In the genomic region with DNA sequence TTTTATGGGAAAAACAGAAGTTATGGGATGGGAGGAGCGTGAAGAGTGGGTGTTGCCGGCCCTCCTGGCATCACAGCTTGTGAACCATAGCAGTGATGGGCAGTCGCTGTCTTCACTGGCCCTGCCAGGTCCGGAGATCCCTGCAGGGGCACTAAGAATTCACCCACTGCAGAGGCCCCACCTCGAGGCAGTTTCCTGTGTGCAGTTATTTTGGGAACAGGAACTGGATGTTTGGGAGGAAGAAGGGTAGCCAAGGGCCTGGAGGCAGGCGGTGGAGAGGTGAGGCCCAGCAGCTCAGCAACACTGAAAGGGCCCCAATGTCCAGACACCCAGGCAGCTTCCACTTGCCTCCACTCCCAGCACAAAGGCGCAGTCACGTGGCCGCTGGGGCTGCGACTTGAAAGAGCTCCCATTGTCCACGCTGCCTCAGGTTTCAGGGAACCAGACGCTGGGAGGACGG, we compare ENCODE assay signal across 9 cellular contexts.
DNase-seq lines count a peak whose midpoint lies in the region; ATAC-seq and TF ChIP-seq lines count a peak whose summit lies in the region.
"Had no signal": no experiment of that assay in that cellular context is flagged by ENCODE, and none has a peak within 500 bp of the region (broad histone marks: within the 10 kb centered on the region; RNA-seq: fewer than 3 reads in every experiment).

No MANE protein-coding gene starts in this region.

- H3K9me3 Mint-ChIP-seq in stimulated activated naive B cell treated with anti-CD40 and anti-IgM and Interleukin-4, amounts not matched to agents 10 μg/mL and 1 μg/mL and 100 μg/mL, for 72 hours: no peaks in the 10 kb centered on the region

- H3K4me1 ChIP-seq in ectodermal cell (ENCODE audit: control insufficient read depth, insufficient read depth, low read length): peaks cover 29% of the 10 kb centered on the region
- peaks cover 9% of the 10 kb centered on the region for H3K4me1 ChIP-seq in testis

- in situ Hi-C loops in KBM-7 (cut with MboI; ENCODE audit: low pct_unique_long_range_greater_than_20kb, low sequenced_read_pairs): no loop called here

- H3K27ac ChIP-seq in ectodermal cell (ENCODE audit: insufficient read depth, low read depth, low read length, poor library complexity, severe bottlenecking) (peak overlapping the region; percentile 78), testis (peak overlapping the region; percentile 1 to 36)

- no peak for TF ChIP-seq CTCF in testis (IDR thresholded peaks at IDR 0.05)

- DNase-seq in NCI-H2107 treated with DMSO at 0.1 percent for 48 hours (lab: John Stamatoyannopoulos, UW; ENCODE audit: unreplicated experiment) (peak; percentile 37), medulla oblongata (ENCODE audit: extremely low spot score) (peak; percentile 94), testis (peak; percentile 81), KBM-7 (no peak), NCI-H2171 treated with DMSO at 0.1 percent for 48 hours (lab: John Stamatoyannopoulos, UW) (no peak)
- no peak for DNase-seq in stimulated activated naive B cell treated with anti-CD40 and anti-IgM and Interleukin-4, amounts not matched to agents 10 μg/mL and 1 μg/mL and 100 μg/mL, for 72 hours
- DNase-seq: stimulated activated CD4-positive, alpha-beta T cell treated with anti-CD3 and anti-CD28 coated beads, Interleukin-12 subunit alpha, Interleukin-12 subunit beta, amount 100 ng/mL, for 4 hours had no signal

- no peak overlapping the region for H3K4me3 Mint-ChIP-seq in stimulated activated naive B cell treated with anti-CD40 and anti-IgM and Interleukin-4, amounts not matched to agents 10 μg/mL and 1 μg/mL and 100 μg/mL, for 72 hours

- H3K4me1 Mint-ChIP-seq in stimulated activated naive B cell treated with anti-CD40 and anti-IgM and Interleukin-4, amounts not matched to agents 10 μg/mL and 1 μg/mL and 100 μg/mL, for 72 hours: no peaks in the 10 kb centered on the region

- H3K36me3 Mint-ChIP-seq in stimulated activated naive B cell treated with anti-CD40 and anti-IgM and Interleukin-4, amounts not matched to agents 10 μg/mL and 1 μg/mL and 100 μg/mL, for 72 hours: no peaks in the 10 kb centered on the region

- H3K9me3 ChIP-seq in ectodermal cell (ENCODE audit: control insufficient read depth, low read length): no peaks in the 10 kb centered on the region
- H3K9me3 ChIP-seq in testis: no peaks in the 10 kb centered on the region

- no peak overlapping the region for H3K27ac Mint-ChIP-seq in stimulated activated naive B cell treated with anti-CD40 and anti-IgM and Interleukin-4, amounts not matched to agents 10 μg/mL and 1 μg/mL and 100 μg/mL, for 72 hours

- no peak for TF ChIP-seq POLR2A in testis (IDR thresholded peaks at IDR 0.05)

- 63 to 69% methylated on average over 13 of the region's 13 CpGs for WGBS in ectodermal cell, 2 experiments
- 22% methylated on average over 13 of the region's 13 CpGs for WGBS in testis, 2 donors

- H3K4me3 ChIP-seq in ectodermal cell (ENCODE audit: insufficient read depth, low read depth, low read length) (no peak overlapping the region), testis (peak overlapping the region; percentile 7 to 14)

- H3K27me3 ChIP-seq in ectodermal cell (ENCODE audit: control insufficient read depth, insufficient read depth, low read length, poor library complexity, severe bottlenecking) (no peaks in the 10 kb centered on the region), testis (no peaks in the 10 kb centered on the region)

- H3K36me3 ChIP-seq in ectodermal cell (ENCODE audit: control insufficient read depth, insufficient read depth, low read length): no peaks in the 10 kb centered on the region
- no peaks in the 10 kb centered on the region for H3K36me3 ChIP-seq in testis (ENCODE audit: low read depth, missing control alignments)

- intact Hi-C loops in testis (cut with DNase I; ENCODE audit: low total_unique reads): no loop called here

- peaks cover 0 to 4% of the 10 kb centered on the region in 2 donors for H3K27me3 Mint-ChIP-seq in stimulated activated naive B cell treated with anti-CD40 and anti-IgM and Interleukin-4, amounts not matched to agents 10 μg/mL and 1 μg/mL and 100 μg/mL, for 72 hours

- no peak for ATAC-seq in HG02678 (IDR thresholded peaks at IDR 0.05; ENCODE audit: unreplicated experiment)
- ATAC-seq in stimulated activated naive B cell treated with anti-CD40 and anti-IgM and Interleukin-4, amounts not matched to agents 10 μg/mL and 1 μg/mL and 100 μg/mL, for 72 hours (replicated peaks): no peak

Comparison
In these comparisons a context has a peak if more than half of its experiments do, and no peak if none do; other contexts are left out.
1. DNase-seq: peak in NCI-H2107 treated with DMSO at 0.1 percent for 48 hours (single experiment), medulla oblongata (single experiment) and testis (single experiment); none in KBM-7 (single experiment), NCI-H2171 treated with DMSO at 0.1 percent for 48 hours (single experiment) and stimulated activated naive B cell treated with anti-CD40 and anti-IgM and Interleukin-4, amounts not matched to agents 10 μg/mL and 1 μg/mL and 100 μg/mL, for 72 hours (single experiment).